ENCODE assay signal across 8 cellular contexts in the genomic region with DNA sequence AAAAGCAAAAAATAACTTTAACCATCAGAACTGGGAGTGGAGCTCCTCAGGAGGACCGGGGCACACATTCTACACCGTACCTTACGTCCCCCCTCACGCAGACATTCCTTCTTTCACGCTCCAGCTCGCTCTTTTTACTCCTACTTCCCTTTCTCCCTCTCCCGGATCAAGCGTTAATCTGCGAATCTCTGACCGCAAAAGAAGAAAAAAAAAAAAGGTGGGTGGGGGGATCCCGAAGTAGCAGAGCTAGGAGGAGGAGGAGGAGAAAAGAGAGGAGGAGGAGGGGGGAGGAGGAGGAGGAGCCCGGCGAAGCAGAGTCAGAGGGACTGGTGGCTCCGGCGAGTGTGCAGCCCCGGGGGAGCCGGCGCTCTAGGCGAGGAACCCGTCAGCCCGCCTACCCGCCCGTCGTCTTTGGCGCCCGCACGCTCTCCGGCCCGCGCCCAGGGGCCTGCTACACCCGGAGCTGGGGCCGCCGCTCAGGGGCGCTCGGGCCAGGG. TPM values are rescaled to one million over a fixed set of nuclear protein-coding genes. Genes with fewer than 3 reads are reported as not detected.
DNase-seq lines count a peak whose midpoint lies in the region; ATAC-seq and TF ChIP-seq lines count a peak whose summit lies in the region.

A gene (plus strand): TSS at position 320 of the 497 bp plus-strand sequence.

- peak within 1 kb of the TSS; percentile 33 to 49 for H3K4me3 ChIP-seq in right atrium auricular region
- H3K4me3 ChIP-seq in gastrocnemius medialis: peak within 1 kb of the TSS; percentile 36 to 51 (median 46)

- H3K4me3 Mint-ChIP-seq in activated CD8-positive, alpha-beta memory T cell treated with anti-CD3 and anti-CD28 coated beads, Interleukin-2, amount 10 ng/mL, durations not matched to agents 7 days and 5 days: no peak within 1 kb of the TSS
- H3K4me3 Mint-ChIP-seq in activated T-helper 1 cell treated with anti-CD3 and anti-CD28 coated beads, Interleukin-12 subunit alpha, Interleukin-12 subunit beta, Interleukin-2, Interleukin-4 antibody, amounts not matched to agents 30 ng/mL and 10 ng/mL and 1 ng/mL, durations not matched to agents 14 hours and 24 hours and 36 hours: peak within 1 kb of the TSS; percentile 45

- peak; percentile 58 for ATAC-seq in activated CD8-positive, alpha-beta memory T cell treated with anti-CD3 and anti-CD28 coated beads, Interleukin-2, amount 10 ng/mL, durations not matched to agents 7 days and 5 days
- peak in 1 of 2 donors; percentile 21 for ATAC-seq in gastrocnemius medialis
- ATAC-seq in HG03175 (IDR thresholded peaks at IDR 0.05; ENCODE audit: unreplicated experiment): no peak
- no peak for ATAC-seq in GM19452 (IDR thresholded peaks at IDR 0.05; ENCODE audit: unreplicated experiment)
- no peak for ATAC-seq in HG03139 (IDR thresholded peaks at IDR 0.05; ENCODE audit: unreplicated experiment)

- H3K36me3 ChIP-seq in right atrium auricular region (no peaks in the 10 kb centered on the region), gastrocnemius medialis (no peaks in the 10 kb centered on the region)

- CTCF ChIA-PET in activated CD8-positive, alpha-beta memory T cell treated with anti-CD3 and anti-CD28 coated beads, Interleukin-2, amount 10 ng/mL, durations not matched to agents 7 days and 5 days (lab: Charles Lee): interaction anchor here (0.8 kb wide), 1 partner anchor 16 kb away, joined by 3 read pairs; no protein-coding TSS in a partner anchor

- DNase-seq in activated CD8-positive, alpha-beta memory T cell treated with anti-CD3 and anti-CD28 coated beads, Interleukin-2, amount 10 ng/mL, durations not matched to agents 7 days and 5 days: no peak
- no peak for DNase-seq in activated CD8-positive, alpha-beta memory T cell treated with anti-CD3 and anti-CD28 coated beads for 24 hours
- DNase-seq in activated T-helper 1 cell treated with anti-CD3 and anti-CD28 coated beads, Interleukin-12 subunit alpha, Interleukin-12 subunit beta, Interleukin-2, Interleukin-4 antibody, amounts not matched to agents 30 ng/mL and 10 ng/mL and 1 ng/mL, durations not matched to agents 14 hours and 24 hours and 36 hours (ENCODE audit: low spot score): no peak
- DNase-seq in right atrium auricular region (ENCODE audit: low spot score) (no peak), gastrocnemius medialis (no peak)

- H3K27me3 ChIP-seq in right atrium auricular region: peaks cover 0 to 10% of the 10 kb centered on the region in 2 donors
- H3K27me3 ChIP-seq in gastrocnemius medialis: peaks cover 0 to 27% (median 8%) of the 10 kb centered on the region in 3 donors

- no peaks in the 10 kb centered on the region for H3K4me1 ChIP-seq in right atrium auricular region
- peaks cover 0 to 3% of the 10 kb centered on the region in 2 donors for H3K4me1 ChIP-seq in gastrocnemius medialis

- H3K27me3 Mint-ChIP-seq in activated CD8-positive, alpha-beta memory T cell treated with anti-CD3 and anti-CD28 coated beads, Interleukin-2, amount 10 ng/mL, durations not matched to agents 7 days and 5 days: peaks cover 55% of the 10 kb centered on the region
- peaks cover 40% of the 10 kb centered on the region for H3K27me3 Mint-ChIP-seq in activated T-helper 1 cell treated with anti-CD3 and anti-CD28 coated beads, Interleukin-12 subunit alpha, Interleukin-12 subunit beta, Interleukin-2, Interleukin-4 antibody, amounts not matched to agents 30 ng/mL and 10 ng/mL and 1 ng/mL, durations not matched to agents 14 hours and 24 hours and 36 hours (ENCODE audit: insufficient read depth)

- TF ChIP-seq POLR2A in gastrocnemius medialis (IDR thresholded peaks at IDR 0.05): no peak

- no peaks in the 10 kb centered on the region for H3K9me3 Mint-ChIP-seq in activated CD8-positive, alpha-beta memory T cell treated with anti-CD3 and anti-CD28 coated beads, Interleukin-2, amount 10 ng/mL, durations not matched to agents 7 days and 5 days (ENCODE audit: low read depth)
- no peaks in the 10 kb centered on the region for H3K9me3 Mint-ChIP-seq in activated T-helper 1 cell treated with anti-CD3 and anti-CD28 coated beads, Interleukin-12 subunit alpha, Interleukin-12 subunit beta, Interleukin-2, Interleukin-4 antibody, amounts not matched to agents 30 ng/mL and 10 ng/mL and 1 ng/mL, durations not matched to agents 14 hours and 24 hours and 36 hours

- no peaks in the 10 kb centered on the region for H3K36me3 Mint-ChIP-seq in activated CD8-positive, alpha-beta memory T cell treated with anti-CD3 and anti-CD28 coated beads, Interleukin-2, amount 10 ng/mL, durations not matched to agents 7 days and 5 days
- H3K36me3 Mint-ChIP-seq in activated T-helper 1 cell treated with anti-CD3 and anti-CD28 coated beads, Interleukin-12 subunit alpha, Interleukin-12 subunit beta, Interleukin-2, Interleukin-4 antibody, amounts not matched to agents 30 ng/mL and 10 ng/mL and 1 ng/mL, durations not matched to agents 14 hours and 24 hours and 36 hours (ENCODE audit: low read depth): no peaks in the 10 kb centered on the region

- H3K27ac ChIP-seq in right atrium auricular region (peak within 1 kb of the TSS; percentile 53 to 58), gastrocnemius medialis (peak within 1 kb of the TSS in 2 of 4 donors; percentile 18 to 25)

- intact Hi-C loops in activated T-helper 1 cell treated with anti-CD3 and anti-CD28 coated beads, Interleukin-12 subunit alpha, Interleukin-12 subunit beta, Interleukin-2, Interleukin-4 antibody, amounts not matched to agents 30 ng/mL and 10 ng/mL and 1 ng/mL, durations not matched to agents 14 hours and 24 hours and 36 hours (cut with micrococcal nuclease): no loop called here
- intact Hi-C loops in gastrocnemius medialis (cut with DNase I; ENCODE audit: low total_unique reads): loop anchor here (2.0 to 10.0 kb wide), 2 partner anchors 104 to 216 kb away; no protein-coding TSS in a partner anchor

- H3K27ac Mint-ChIP-seq in activated CD8-positive, alpha-beta memory T cell treated with anti-CD3 and anti-CD28 coated beads, Interleukin-2, amount 10 ng/mL, durations not matched to agents 7 days and 5 days: no peak within 1 kb of the TSS
- no peak within 1 kb of the TSS for H3K27ac Mint-ChIP-seq in activated T-helper 1 cell treated with anti-CD3 and anti-CD28 coated beads, Interleukin-12 subunit alpha, Interleukin-12 subunit beta, Interleukin-2, Interleukin-4 antibody, amounts not matched to agents 30 ng/mL and 10 ng/mL and 1 ng/mL, durations not matched to agents 14 hours and 24 hours and 36 hours

- H3K9me3 ChIP-seq in right atrium auricular region: no peaks in the 10 kb centered on the region
- no peaks in the 10 kb centered on the region for H3K9me3 ChIP-seq in gastrocnemius medialis

- in situ Hi-C loops in gastrocnemius medialis (cut with MboI; ENCODE audit: low sequenced_read_pairs in 4 of 4): no loop called here

- no peaks in the 10 kb centered on the region for H3K4me1 Mint-ChIP-seq in activated CD8-positive, alpha-beta memory T cell treated with anti-CD3 and anti-CD28 coated beads, Interleukin-2, amount 10 ng/mL, durations not matched to agents 7 days and 5 days
- no peaks in the 10 kb centered on the region for H3K4me1 Mint-ChIP-seq in activated T-helper 1 cell treated with anti-CD3 and anti-CD28 coated beads, Interleukin-12 subunit alpha, Interleukin-12 subunit beta, Interleukin-2, Interleukin-4 antibody, amounts not matched to agents 30 ng/mL and 10 ng/mL and 1 ng/mL, durations not matched to agents 14 hours and 24 hours and 36 hours (ENCODE audit: low read depth)

- TF ChIP-seq CTCF in right atrium auricular region (IDR thresholded peaks at IDR 0.05) (no peak), gastrocnemius medialis (IDR thresholded peaks at IDR 0.05 in 4 of 5, conservative IDR thresholded peaks at IDR 0.05 in 1 of 5) (no peak)

RNA-seq across cellular contexts. Expression of the gene that starts here (rescaled TPM):
- 1 to 10 TPM in 1 of 2 experiments, under 1 TPM in 1; 0.45 to 2.2 TPM for total RNA-seq in activated CD8-positive, alpha-beta memory T cell treated with anti-CD3 and anti-CD28 coated beads, Interleukin-2, amount 10 ng/mL, durations not matched to agents 7 days and 5 days
- 0.10 and 0.36 TPM in 2 replicates for total RNA-seq in activated T-helper 1 cell treated with anti-CD3 and anti-CD28 coated beads, Interleukin-12 subunit alpha, Interleukin-12 subunit beta, Interleukin-2, Interleukin-4 antibody, amounts not matched to agents 30 ng/mL and 10 ng/mL and 1 ng/mL, durations not matched to agents 14 hours and 24 hours and 36 hours
- total RNA-seq in right atrium auricular region: 1 to 10 TPM; 5.5 to 9.3 TPM
- 1 to 10 TPM; 1.5 to 2.7 (median 2.1) TPM for total RNA-seq in gastrocnemius medialis
